27 cellular contexts compared by ENCODE assay signal in genomic region chr3:136235545-136235944, GRCh38.
"Had no signal": no experiment of that assay in that cellular context is flagged by ENCODE, and none has a peak within 500 bp of the region (broad histone marks: within the 10 kb centered on the region; RNA-seq: fewer than 3 reads in every experiment).

No MANE protein-coding gene starts in this region.

- H3K27ac Mint-ChIP-seq: mesothelial cell of epicardium; natural killer cell; nephron progenitor cell; neural progenitor cell; progenitor cell of endocrine pancreas; stimulated activated naive B cell treated with anti-CD40 and anti-IgM and Interleukin-4, amounts not matched to agents 10 μg/mL and 1 μg/mL and 100 μg/mL, for 72 hours had no signal

- H3K4me3 Mint-ChIP-seq: mesothelial cell of epicardium; naive B cell; natural killer cell; nephron progenitor cell; neural progenitor cell; stimulated activated naive B cell treated with anti-CD40 and anti-IgM and Interleukin-4, amounts not matched to agents 10 μg/mL and 1 μg/mL and 100 μg/mL, for 72 hours had no signal

- H3K4me1 Mint-ChIP-seq: naive B cell; natural killer cell; neural progenitor cell; stimulated activated naive B cell treated with anti-CD40 and anti-IgM and Interleukin-4, amounts not matched to agents 10 μg/mL and 1 μg/mL and 100 μg/mL, for 72 hours had no signal

- H3K27me3 ChIP-seq: neural progenitor cell, neutrophil, right atrium auricular region, stomach, testis, thyroid gland, transverse colon, upper lobe of left lung, vagina had no signal

- ATAC-seq: natural killer cell; sciatic nerve; stimulated activated naive B cell treated with anti-CD40 and anti-IgM and Interleukin-4, amounts not matched to agents 10 μg/mL and 1 μg/mL and 100 μg/mL, for 72 hours; stimulated activated naive CD8-positive, alpha-beta T cell treated with anti-CD3 and anti-CD28 coated beads, Interleukin-15, Interleukin-2, amounts not matched to agents 100 U/mL and 50 U/mL, for 24 hours had no signal

- H3K36me3 Mint-ChIP-seq: mesothelial cell of epicardium; naive B cell; natural killer cell; neural progenitor cell; stimulated activated naive B cell treated with anti-CD40 and anti-IgM and Interleukin-4, amounts not matched to agents 10 μg/mL and 1 μg/mL and 100 μg/mL, for 72 hours had no signal

- H3K9ac ChIP-seq: neural progenitor cell had no signal

- H3K9me3 ChIP-seq: neutrophil, right atrium auricular region, stomach, testis, thyroid gland, transverse colon, upper lobe of left lung, vagina had no signal

- H3K27ac ChIP-seq: neural progenitor cell, neutrophil, right atrium auricular region, skin epidermis, stomach, testis, thyroid gland, transverse colon, upper lobe of left lung, vagina had no signal

- H3K36me3 ChIP-seq: neural progenitor cell, neutrophil, right atrium auricular region, stomach, thyroid gland, transverse colon, upper lobe of left lung, vagina had no signal

- H2AFZ ChIP-seq: neural progenitor cell had no signal

- DNase-seq: hippocampal formation; islet precursor cell; mesendoderm; naive B cell; natural killer cell; nephron progenitor cell; occipital lobe; stimulated activated CD4-positive, alpha-beta T cell treated with anti-CD3 and anti-CD28 coated beads, Interleukin-12 subunit alpha, Interleukin-12 subunit beta, amount 100 ng/mL, for 4 hours; stimulated activated CD4-positive, alpha-beta T cell treated with anti-CD3 and anti-CD28 coated beads, Interleukin-15, amount 100 ng/mL, for 24 hours; stimulated activated CD4-positive, alpha-beta T cell treated with anti-CD3 and anti-CD28 coated beads, Interleukin-2, amount 100 ng/mL, for 24 hours; stimulated activated CD4-positive, alpha-beta T cell treated with anti-CD3 and anti-CD28 coated beads, Interleukin-4, amount 100 ng/mL, for 1 hour; stimulated activated naive B cell treated with anti-CD40 and anti-IgM and Interleukin-4, amounts not matched to agents 10 μg/mL and 1 μg/mL and 100 μg/mL, for 72 hours; stimulated activated naive CD8-positive, alpha-beta T cell treated with anti-CD3 and anti-CD28 coated beads, Interleukin-15, Interleukin-2, amounts not matched to agents 100 U/mL and 50 U/mL, for 24 hours; stomach; testis; thyroid gland; transverse colon; upper lobe of left lung had no signal

- H3K4me1 ChIP-seq: neural progenitor cell, right atrium auricular region, testis, thyroid gland, upper lobe of left lung, vagina had no signal

- H3K4me3 ChIP-seq: lung, neural progenitor cell, right atrium auricular region, skin epidermis, stomach, testis, thyroid gland, transverse colon, upper lobe of left lung, vagina had no signal

- H3K9me3 Mint-ChIP-seq: mesothelial cell of epicardium; naive B cell; natural killer cell; nephron progenitor cell; neural progenitor cell; stimulated activated naive B cell treated with anti-CD40 and anti-IgM and Interleukin-4, amounts not matched to agents 10 μg/mL and 1 μg/mL and 100 μg/mL, for 72 hours had no signal

- H3K27me3 Mint-ChIP-seq: progenitor cell of endocrine pancreas; stimulated activated naive B cell treated with anti-CD40 and anti-IgM and Interleukin-4, amounts not matched to agents 10 μg/mL and 1 μg/mL and 100 μg/mL, for 72 hours had no signal

- H3K4me2 ChIP-seq: neural progenitor cell had no signal
